ENCODE assay signal across 11 cellular contexts in genomic region chr10:26555719-26556368, GRCh38.
A peak's percentile ranks its signal among the peaks of the same experiment; 100 is the strongest.
DNase-seq lines count a peak whose midpoint lies in the region; ATAC-seq, FAIRE-seq and TF ChIP-seq lines count a peak whose summit lies in the region.
"Had no signal": no experiment of that assay in that cellular context is flagged by ENCODE, and none has a peak within 500 bp of the region (broad histone marks: within the 10 kb centered on the region; RNA-seq: fewer than 3 reads in every experiment).

No MANE protein-coding gene starts in this region.

- no peak overlapping the region for H3K27ac Mint-ChIP-seq in activated T-helper 1 cell treated with anti-CD3 and anti-CD28 coated beads, Interleukin-12 subunit alpha, Interleukin-12 subunit beta, Interleukin-2, Interleukin-4 antibody, amounts not matched to agents 30 ng/mL and 10 ng/mL and 1 ng/mL, durations not matched to agents 14 hours and 24 hours and 36 hours
- H3K27ac Mint-ChIP-seq in activated CD4-positive, alpha-beta memory T cell treated with anti-CD3 and anti-CD28 coated beads, Interleukin-2, amount 10 ng/mL, durations not matched to agents 7 days and 5 days = no peak overlapping the region

- intact Hi-C loops in mucosa of descending colon (cut with DNase I, micrococcal nuclease) = loop anchor here in 1 of 2 donors (5.0 to 10.0 kb wide), 2 partner anchors 219 to 831 kb away; no protein-coding TSS in a partner anchor
- intact Hi-C loops in activated T-helper 1 cell treated with anti-CD3 and anti-CD28 coated beads, Interleukin-12 subunit alpha, Interleukin-12 subunit beta, Interleukin-2, Interleukin-4 antibody, amounts not matched to agents 30 ng/mL and 10 ng/mL and 1 ng/mL, durations not matched to agents 14 hours and 24 hours and 36 hours (cut with micrococcal nuclease) = loop anchor here (2.0 to 5.0 kb wide), 2 partner anchors 109 to 681 kb away; no protein-coding TSS in a partner anchor

- peak; percentile 1 to 57; a peak in 3 of 5 replicates for TF ChIP-seq RAD21 in A549 (conservative IDR thresholded peaks at IDR 0.05 in 1 of 2, IDR thresholded peaks at IDR 0.05 in 1 of 2)

- H3K4me3 Mint-ChIP-seq in activated T-helper 1 cell treated with anti-CD3 and anti-CD28 coated beads, Interleukin-12 subunit alpha, Interleukin-12 subunit beta, Interleukin-2, Interleukin-4 antibody, amounts not matched to agents 30 ng/mL and 10 ng/mL and 1 ng/mL, durations not matched to agents 14 hours and 24 hours and 36 hours = no peak overlapping the region
- no peak overlapping the region for H3K4me3 Mint-ChIP-seq in activated CD4-positive, alpha-beta memory T cell treated with anti-CD3 and anti-CD28 coated beads, Interleukin-2, amount 10 ng/mL, durations not matched to agents 7 days and 5 days

- peaks cover under 1% of the 10 kb centered on the region for H3K9me3 Mint-ChIP-seq in activated T-helper 1 cell treated with anti-CD3 and anti-CD28 coated beads, Interleukin-12 subunit alpha, Interleukin-12 subunit beta, Interleukin-2, Interleukin-4 antibody, amounts not matched to agents 30 ng/mL and 10 ng/mL and 1 ng/mL, durations not matched to agents 14 hours and 24 hours and 36 hours
- no peaks in the 10 kb centered on the region for H3K9me3 Mint-ChIP-seq in activated CD4-positive, alpha-beta memory T cell treated with anti-CD3 and anti-CD28 coated beads, Interleukin-2, amount 10 ng/mL, durations not matched to agents 7 days and 5 days

- TF ChIP-seq CTCF in A549 (IDR thresholded peaks at IDR 0.05) = no peak
- TF ChIP-seq CTCF in HL-60 (IDR thresholded peaks at IDR 0.05; ENCODE audit: insufficient read depth, low read length) = no peak
- TF ChIP-seq CTCF in mucosa of descending colon (IDR thresholded peaks at IDR 0.05) = no peak

- H3K4me2 ChIP-seq in A549 = peak overlapping the region; percentile 76

- CTCF ChIA-PET in A549 (lab: Yijun Ruan, JAX) = interaction anchor here (0.5 to 5.5 kb wide), 32 partner anchors 9 to 1535 kb away, joined by 3 to 158 read pairs (median 4); no protein-coding TSS in a partner anchor
- CTCF ChIA-PET in activated CD4-positive, alpha-beta memory T cell treated with anti-CD3 and anti-CD28 coated beads, Interleukin-2, amount 10 ng/mL, durations not matched to agents 7 days and 5 days (lab: Charles Lee) = interaction anchor here (1.1 to 4.5 kb wide), 4 partner anchors 88 to 221 kb away, joined by 3 to 58 read pairs (median 4); no protein-coding TSS in a partner anchor

- H3K36me3 ChIP-seq in mucosa of descending colon (ENCODE audit: low read depth) = no peaks in the 10 kb centered on the region
- H3K36me3 ChIP-seq: ascending aorta, ovary had no signal

- DNase-seq in A549 (ENCODE audit: low read depth in 1 of 2, low spot score in 1 of 2) (peak; percentile 24 to 79), HL-60 (ENCODE audit: low read depth in 1 of 2, low spot score in 1 of 2) (peak; percentile 52 to 90), dedifferentiated amniotic fluid mesenchymal stem cell (ENCODE audit: extremely low spot score) (peak; percentile 40), mucosa of descending colon (peak in 1 of 3 donors; percentile 52), NCI-H2171 treated with DMSO at 0.1 percent for 48 hours (lab: John Stamatoyannopoulos, UW) (no peak), G401 (ENCODE audit: low spot score) (no peak)
- no peak for DNase-seq in activated T-helper 1 cell treated with anti-CD3 and anti-CD28 coated beads, Interleukin-12 subunit alpha, Interleukin-12 subunit beta, Interleukin-2, Interleukin-4 antibody, amounts not matched to agents 30 ng/mL and 10 ng/mL and 1 ng/mL, durations not matched to agents 14 hours and 24 hours and 36 hours (ENCODE audit: low spot score)
- DNase-seq in activated CD4-positive, alpha-beta memory T cell treated with anti-CD3 and anti-CD28 coated beads, Interleukin-2, amount 10 ng/mL, durations not matched to agents 7 days and 5 days = no peak
- DNase-seq: GDM1 had no signal

- FAIRE-seq in A549 (lab: Jason Lieb, UNC) = peak; percentile 67

- no peak for TF ChIP-seq POLR2A in A549 (IDR thresholded peaks at IDR 0.05; ENCODE audit: low read length)

- no peaks in the 10 kb centered on the region for H3K27me3 ChIP-seq in HL-60 (ENCODE audit: insufficient read depth, poor library complexity, severe bottlenecking)
- H3K27me3 ChIP-seq: ascending aorta, ovary had no signal

- H3K36me3 Mint-ChIP-seq in activated T-helper 1 cell treated with anti-CD3 and anti-CD28 coated beads, Interleukin-12 subunit alpha, Interleukin-12 subunit beta, Interleukin-2, Interleukin-4 antibody, amounts not matched to agents 30 ng/mL and 10 ng/mL and 1 ng/mL, durations not matched to agents 14 hours and 24 hours and 36 hours (ENCODE audit: low read depth) = peaks cover 40% of the 10 kb centered on the region
- H3K36me3 Mint-ChIP-seq in activated CD4-positive, alpha-beta memory T cell treated with anti-CD3 and anti-CD28 coated beads, Interleukin-2, amount 10 ng/mL, durations not matched to agents 7 days and 5 days (ENCODE audit: low read depth) = peaks cover 41% of the 10 kb centered on the region

- ATAC-seq in A549 (peak; percentile 69 to 80), mucosa of descending colon (peak; percentile 68)

- in situ Hi-C loops in G401 (cut with HindIII; ENCODE audit: low sequenced_read_pairs) = no loop called here

- peak; percentile 62 to 79; a peak in 3 of 5 replicates for TF ChIP-seq EP300 in A549 (IDR thresholded peaks at IDR 0.05)

- H3K27ac ChIP-seq in A549 = peak overlapping the region; percentile 77 to 81
- H3K27ac ChIP-seq in HL-60 (replicated peaks) = peak overlapping the region; percentile 1; the same call in 1 of the 2 replicates
- H3K27ac ChIP-seq: ascending aorta, ovary had no signal

- H3K4me3 ChIP-seq in A549 (no peak overlapping the region), HL-60 (replicated peaks; ENCODE audit: insufficient read depth, low read length) (no peak overlapping the region), mucosa of descending colon (no peak overlapping the region)
- H3K4me3 ChIP-seq: ascending aorta, ovary had no signal

- H3K4me1 Mint-ChIP-seq in activated T-helper 1 cell treated with anti-CD3 and anti-CD28 coated beads, Interleukin-12 subunit alpha, Interleukin-12 subunit beta, Interleukin-2, Interleukin-4 antibody, amounts not matched to agents 30 ng/mL and 10 ng/mL and 1 ng/mL, durations not matched to agents 14 hours and 24 hours and 36 hours (ENCODE audit: low read depth) = peaks cover 8% of the 10 kb centered on the region
- no peaks in the 10 kb centered on the region for H3K4me1 Mint-ChIP-seq in activated CD4-positive, alpha-beta memory T cell treated with anti-CD3 and anti-CD28 coated beads, Interleukin-2, amount 10 ng/mL, durations not matched to agents 7 days and 5 days

- H3K4me1 ChIP-seq in A549 (peaks cover 30% of the 10 kb centered on the region), mucosa of descending colon (ENCODE audit: low read depth) (no peaks in the 10 kb centered on the region)
- H3K4me1 ChIP-seq: ascending aorta had no signal

- H3K9me3 ChIP-seq in A549 (peaks cover 5% of the 10 kb centered on the region; the same call in 1 of the 3 replicates), mucosa of descending colon (no peaks in the 10 kb centered on the region)
- H3K9me3 ChIP-seq: ascending aorta, ovary had no signal

- H3K27me3 Mint-ChIP-seq in activated T-helper 1 cell treated with anti-CD3 and anti-CD28 coated beads, Interleukin-12 subunit alpha, Interleukin-12 subunit beta, Interleukin-2, Interleukin-4 antibody, amounts not matched to agents 30 ng/mL and 10 ng/mL and 1 ng/mL, durations not matched to agents 14 hours and 24 hours and 36 hours (ENCODE audit: insufficient read depth) = no peaks in the 10 kb centered on the region
- H3K27me3 Mint-ChIP-seq in activated CD4-positive, alpha-beta memory T cell treated with anti-CD3 and anti-CD28 coated beads, Interleukin-2, amount 10 ng/mL, durations not matched to agents 7 days and 5 days = no peaks in the 10 kb centered on the region

- WGBS in A549 (ENCODE audit: missing lambda C conversion rate) = 11% methylated on average over 8 of the region's 8 CpGs

- POLR2A ChIA-PET in A549 (lab: Yijun Ruan, JAX) = interaction anchor here (1.1 kb wide), 2 partner anchors 69 to 221 kb away, joined by 3 to 8 read pairs; no protein-coding TSS in a partner anchor
- POLR2A ChIA-PET in activated CD4-positive, alpha-beta memory T cell treated with anti-CD3 and anti-CD28 coated beads, Interleukin-2, amount 10 ng/mL, durations not matched to agents 7 days and 5 days (lab: Charles Lee) = interaction anchor here (0.6 to 1.5 kb wide), 2 partner anchors 64 to 221 kb away, joined by 3 to 4 read pairs; no protein-coding TSS in a partner anchor

TF ChIP-seq in A549, 52 proteins besides CTCF, POLR2A, EP300 and RAD21 (continues in another document):
- TF ChIP-seq RNF2 (IDR thresholded peaks at IDR 0.05; ENCODE audit: borderline replicate concordance, low read depth) (no peak), JUNB (IDR thresholded peaks at IDR 0.05) (peak; percentile 44; the same call in 1 of the 2 replicates), EHMT2 (IDR thresholded peaks at IDR 0.05; ENCODE audit: low read depth) (no peak), ESRRA (IDR thresholded peaks at IDR 0.05; ENCODE audit: borderline replicate concordance, low read length) (no peak), NPAS2 (CRISPR knock-in tag; IDR thresholded peaks at IDR 0.05; ENCODE audit: borderline replicate concordance) (no peak), CEBPB (IDR thresholded peaks at IDR 0.05) (peak; percentile 96 to 97)
- TF ChIP-seq, protein P1, sequence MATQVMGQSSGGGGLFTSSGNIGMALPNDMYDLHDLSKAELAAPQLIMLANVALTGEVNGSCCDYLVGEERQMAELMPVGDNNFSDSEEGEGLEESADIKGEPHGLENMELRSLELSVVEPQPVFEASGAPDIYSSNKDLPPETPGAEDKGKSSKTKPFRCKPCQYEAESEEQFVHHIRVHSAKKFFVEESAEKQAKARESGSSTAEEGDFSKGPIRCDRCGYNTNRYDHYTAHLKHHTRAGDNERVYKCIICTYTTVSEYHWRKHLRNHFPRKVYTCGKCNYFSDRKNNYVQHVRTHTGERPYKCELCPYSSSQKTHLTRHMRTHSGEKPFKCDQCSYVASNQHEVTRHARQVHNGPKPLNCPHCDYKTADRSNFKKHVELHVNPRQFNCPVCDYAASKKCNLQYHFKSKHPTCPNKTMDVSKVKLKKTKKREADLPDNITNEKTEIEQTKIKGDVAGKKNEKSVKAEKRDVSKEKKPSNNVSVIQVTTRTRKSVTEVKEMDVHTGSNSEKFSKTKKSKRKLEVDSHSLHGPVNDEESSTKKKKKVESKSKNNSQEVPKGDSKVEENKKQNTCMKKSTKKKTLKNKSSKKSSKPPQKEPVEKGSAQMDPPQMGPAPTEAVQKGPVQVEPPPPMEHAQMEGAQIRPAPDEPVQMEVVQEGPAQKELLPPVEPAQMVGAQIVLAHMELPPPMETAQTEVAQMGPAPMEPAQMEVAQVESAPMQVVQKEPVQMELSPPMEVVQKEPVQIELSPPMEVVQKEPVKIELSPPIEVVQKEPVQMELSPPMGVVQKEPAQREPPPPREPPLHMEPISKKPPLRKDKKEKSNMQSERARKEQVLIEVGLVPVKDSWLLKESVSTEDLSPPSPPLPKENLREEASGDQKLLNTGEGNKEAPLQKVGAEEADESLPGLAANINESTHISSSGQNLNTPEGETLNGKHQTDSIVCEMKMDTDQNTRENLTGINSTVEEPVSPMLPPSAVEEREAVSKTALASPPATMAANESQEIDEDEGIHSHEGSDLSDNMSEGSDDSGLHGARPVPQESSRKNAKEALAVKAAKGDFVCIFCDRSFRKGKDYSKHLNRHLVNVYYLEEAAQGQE (IDR thresholded peaks at IDR 0.05) = no peak

Comparison
In these comparisons a context has a peak if more than half of its experiments do, and no peak if none do; other contexts are left out.
1. DNase-seq: peak in A549 (2 of 2), HL-60 (2 of 2) and dedifferentiated amniotic fluid mesenchymal stem cell (single experiment); none in NCI-H2171 treated with DMSO at 0.1 percent for 48 hours (single experiment), activated T-helper 1 cell treated with anti-CD3 and anti-CD28 coated beads, Interleukin-12 subunit alpha, Interleukin-12 subunit beta, Interleukin-2, Interleukin-4 antibody, amounts not matched to agents 30 ng/mL and 10 ng/mL and 1 ng/mL, durations not matched to agents 14 hours and 24 hours and 36 hours (single experiment), activated CD4-positive, alpha-beta memory T cell treated with anti-CD3 and anti-CD28 coated beads, Interleukin-2, amount 10 ng/mL, durations not matched to agents 7 days and 5 days (single experiment) and G401 (single experiment).